ENCODE assay signal across 1 cellular context in genomic region chr4:70901984-70902576, GRCh38.
TF ChIP-seq lines count a peak whose summit lies in the region.

Gene MOB1B, plus strand, starts transcription at chr4:70902369. Its CDS starts 168 bp downstream, at chr4:70902537.

TF ChIP-seq in A549, 52 proteins besides CTCF, POLR2A, EP300 and RAD21 (continued from another document):
- no peak for TF ChIP-seq RNF2 (IDR thresholded peaks at IDR 0.05; ENCODE audit: borderline replicate concordance, low read depth)
- no peak for TF ChIP-seq SREBF2 (IDR thresholded peaks at IDR 0.05)
- no peak for TF ChIP-seq PBX3 (IDR thresholded peaks at IDR 0.05)
- TF ChIP-seq ESRRA (IDR thresholded peaks at IDR 0.05; ENCODE audit: borderline replicate concordance, low read length), result no peak
- TF ChIP-seq RARB (CRISPR knock-in tag; IDR thresholded peaks at IDR 0.05), result no peak
- no peak for TF ChIP-seq MAZ (IDR thresholded peaks at IDR 0.05; ENCODE audit: borderline replicate concordance, low read depth, low read length)
- no peak for TF ChIP-seq CBX8 (IDR thresholded peaks at IDR 0.05)
- TF ChIP-seq CEBPB (IDR thresholded peaks at IDR 0.05), result no peak
- 0 out of 3 replicates have a peak, but pooled peaks have one; percentile 42 for TF ChIP-seq BCL3 (IDR thresholded peaks at IDR 0.05)
- TF ChIP-seq JUN (IDR thresholded peaks at IDR 0.05), result peak in 1 of 2 experiments; percentile 58; a peak in 3 of 5 replicates
- TF ChIP-seq REST (IDR thresholded peaks at IDR 0.05), result peak; percentile 73
